ENCODE assay signal across 12 cellular contexts in the genomic region with DNA sequence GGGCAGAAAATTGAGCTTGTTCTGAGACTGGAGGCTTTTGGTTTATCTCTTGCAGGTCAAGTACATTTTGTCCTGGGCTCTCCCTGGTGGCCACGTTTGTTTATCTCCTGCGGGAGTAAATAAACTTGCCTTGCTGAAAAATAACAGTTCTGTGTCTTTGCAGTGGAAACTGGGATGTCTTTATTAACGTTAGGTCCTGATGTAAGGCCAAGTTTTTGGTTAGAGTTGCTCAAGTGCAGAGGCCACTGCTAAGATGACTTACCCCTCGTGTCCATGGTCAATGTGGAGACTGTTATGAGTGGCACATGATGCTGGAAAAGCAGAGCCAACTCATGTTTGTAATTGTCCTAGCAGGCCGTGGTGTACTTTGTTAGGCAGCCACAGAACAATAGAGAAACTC. TPM values are rescaled to one million over a fixed set of nuclear protein-coding genes. Genes with fewer than 3 reads are reported as not detected.
A peak's percentile ranks its signal among the peaks of the same experiment; 100 is the strongest.
DNase-seq lines count a peak whose midpoint lies in the region; ATAC-seq and TF ChIP-seq lines count a peak whose summit lies in the region.
"Had no signal": no experiment of that assay in that cellular context is flagged by ENCODE, and none has a peak within 500 bp of the region (broad histone marks: within the 10 kb centered on the region; RNA-seq: fewer than 3 reads in every experiment).

No MANE protein-coding gene starts in this region.

- H3K36me3 ChIP-seq in heart left ventricle (peaks cover 0 to 8% (median 0%) of the 10 kb centered on the region in 9 donors), vagina (no peaks in the 10 kb centered on the region)

- H3K27me3 ChIP-seq in heart left ventricle (no peaks in the 10 kb centered on the region), vagina (no peaks in the 10 kb centered on the region)

- intact Hi-C loops in heart left ventricle (cut with DNase I): no loop called here
- intact Hi-C loops in left cardiac atrium (cut with DNase I): no loop called here
- intact Hi-C loops in vagina (cut with DNase I): no loop called here

- TF ChIP-seq CTCF in heart left ventricle (IDR thresholded peaks at IDR 0.05): no peak
- TF ChIP-seq CTCF in vagina (IDR thresholded peaks at IDR 0.05): no peak

- 24 to 35% (median 29%) methylated on average over 5 of the region's 5 CpGs for WGBS in heart left ventricle, 4 donors

- H3K4me1 ChIP-seq in heart left ventricle (peaks cover 3 to 70% (median 47%) of the 10 kb centered on the region in 12 donors), vagina (peaks cover 61% of the 10 kb centered on the region)

- TF ChIP-seq POLR2A in heart left ventricle (IDR thresholded peaks at IDR 0.05): no peak
- TF ChIP-seq POLR2A in vagina (IDR thresholded peaks at IDR 0.05): no peak

- DNase-seq in heart left ventricle (no peak), left cardiac atrium (no peak), fibroblast of gingiva (ENCODE audit: low read depth) (peak; percentile 97), midbrain (lab: John Stamatoyannopoulos, UW) (peak; percentile 77), vagina (ENCODE audit: extremely low spot score in 2 of 2) (no peak), NCI-H2081 treated with DMSO at 0.1 percent for 48 hours (lab: John Stamatoyannopoulos, UW) (no peak), NCI-H748 treated with DMSO at 0.1 percent for 48 hours (lab: John Stamatoyannopoulos, UW) (no peak)
- DNase-seq: activated B cell treated with CpG ODN at 0.5 μM for 24 hours; effector memory CD4-positive, alpha-beta T cell; SHP77 treated with DMSO at 0.1 percent for 48 hours had no signal

- ATAC-seq in heart left ventricle (peak in 2 of 4 donors; percentile 24 to 62), left cardiac atrium (no peak), GM21529 (IDR thresholded peaks at IDR 0.05; ENCODE audit: unreplicated experiment) (no peak)

- H3K9me3 ChIP-seq in heart left ventricle (no peaks in the 10 kb centered on the region), vagina (no peaks in the 10 kb centered on the region)

- H3K4me3 ChIP-seq in heart left ventricle (peak overlapping the region in 1 of 12 donors; percentile 3), vagina (no peak overlapping the region)

- H3K27ac ChIP-seq in heart left ventricle (peak overlapping the region in 11 of 12 donors; percentile 3 to 73 (median 54)), vagina (peak overlapping the region; percentile 60)
- H3K27ac ChIP-seq: parathyroid adenoma had no signal

RNA-seq across cellular contexts. Expression of a gene that starts 3.8 kb away (rescaled TPM):
- total RNA-seq in heart left ventricle (100 to 1,000 TPM; 102 to 197 (median 136) TPM), left cardiac atrium (100 to 1,000 TPM in 1 of 2 donors, 10 to 100 TPM in 1; 94.0 to 125 TPM), vagina (57.2 TPM)
- polyA plus RNA-seq in heart left ventricle: 10 to 100 TPM; 35.9 to 60.3 TPM

RNA-seq across cellular contexts. Expression of a gene that starts 13.1 kb away (rescaled TPM):
- total RNA-seq in heart left ventricle: 100 to 1,000 TPM; 572 to 886 (median 746) TPM
- 1,000 to 10,000 TPM; 1,054 to 1,760 TPM for polyA plus RNA-seq in heart left ventricle
- 100 to 1,000 TPM; 684 to 695 TPM for total RNA-seq in left cardiac atrium
- 1,081 TPM for total RNA-seq in vagina

RNA-seq across cellular contexts. Expression of a gene that starts 40.3 kb away (rescaled TPM):
- 10 to 100 TPM; 16.2 to 30.7 (median 23.9) TPM for total RNA-seq in heart left ventricle
- 10 to 100 TPM in 1 of 2 donors, 1 to 10 TPM in 1; 6.3 to 14.7 TPM for polyA plus RNA-seq in heart left ventricle
- 10 to 100 TPM; 22.2 to 24.4 TPM for total RNA-seq in left cardiac atrium
- total RNA-seq in vagina: 79.6 TPM

Comparison
In these comparisons a context has a peak if more than half of its experiments do, and no peak if none do; other contexts are left out.
1. DNase-seq: peak in fibroblast of gingiva (single experiment) and midbrain (single experiment); none in heart left ventricle (0 of 5), left cardiac atrium (single experiment), vagina (0 of 2), NCI-H2081 treated with DMSO at 0.1 percent for 48 hours (single experiment) and NCI-H748 treated with DMSO at 0.1 percent for 48 hours (single experiment).